In the genomic region with DNA sequence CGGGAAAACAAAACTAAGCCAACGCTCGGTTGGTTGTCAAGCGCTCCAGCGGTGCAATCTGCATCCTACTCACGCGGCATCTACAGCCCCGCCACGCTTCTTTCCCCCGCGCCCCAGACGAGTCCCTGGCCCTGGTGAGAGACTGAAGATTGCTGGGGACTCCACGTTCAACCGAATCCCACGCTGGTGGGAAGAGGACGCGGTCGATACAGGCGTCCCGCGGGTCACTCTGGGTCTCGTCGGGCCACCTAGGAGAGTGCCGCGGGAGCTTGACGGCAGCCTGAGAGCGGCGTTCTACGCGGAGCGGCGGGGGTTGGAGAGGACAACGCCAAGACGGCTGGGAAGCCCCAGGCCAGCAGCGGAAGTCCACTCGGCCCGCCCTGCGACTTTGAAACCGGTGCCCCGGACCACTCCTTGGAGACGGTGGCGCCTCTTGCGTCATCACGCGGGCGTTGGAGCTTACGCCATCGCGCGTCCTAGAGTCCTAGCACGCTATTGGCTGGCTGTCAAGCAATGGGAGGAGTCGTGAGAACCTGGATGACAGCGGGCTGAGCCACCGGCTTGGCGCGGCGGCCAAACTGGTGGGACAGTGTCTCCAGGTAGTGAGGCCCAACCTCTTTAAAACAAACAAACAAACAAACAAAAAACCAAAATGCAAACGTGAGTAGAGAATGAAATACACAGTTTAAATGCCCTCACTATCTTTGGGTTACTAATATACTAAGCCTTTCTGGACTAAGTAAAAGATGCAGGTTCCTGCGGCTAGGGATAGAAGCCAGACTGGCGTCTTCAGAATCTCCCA, we compare ENCODE assay signal across 8 cellular contexts. TPM values are rescaled to one million over a fixed set of nuclear protein-coding genes. Genes with fewer than 3 reads are reported as not detected.
DNase-seq lines count a peak whose midpoint lies in the region; ATAC-seq lines count a peak whose summit lies in the region.

A gene (minus strand): TSS at position 367 of the 802 bp plus-strand sequence. CDS start 436 bp downstream, outside the sequence.

- H3K4me3 ChIP-seq in BLaER1: peak within 1 kb of the TSS; percentile 80

- peak within 1 kb of the TSS; percentile 87 for H3K27ac ChIP-seq in BLaER1

- H3K4me1 ChIP-seq in BLaER1: peaks cover 32% of the 10 kb centered on the region

- H3K27me3 Mint-ChIP-seq in activated CD4-positive, alpha-beta T cell treated with anti-CD3 and anti-CD28 coated beads, Interleukin-2, amount 10 ng/mL, durations not matched to agents 7 days and 5 days: no peaks in the 10 kb centered on the region

- CTCF ChIA-PET in activated CD4-positive, alpha-beta T cell treated with anti-CD3 and anti-CD28 coated beads, Interleukin-2, amount 10 ng/mL, durations not matched to agents 7 days and 5 days (lab: Charles Lee): interaction anchor here (0.6 to 1.8 kb wide), 2 partner anchors 14 to 1038 kb away, joined by 4 to 6 read pairs; no protein-coding TSS in a partner anchor

- no peaks in the 10 kb centered on the region for H3K9me3 Mint-ChIP-seq in activated CD4-positive, alpha-beta T cell treated with anti-CD3 and anti-CD28 coated beads, Interleukin-2, amount 10 ng/mL, durations not matched to agents 7 days and 5 days

- no peak within 1 kb of the TSS for H3K4me3 Mint-ChIP-seq in activated CD4-positive, alpha-beta T cell treated with anti-CD3 and anti-CD28 coated beads, Interleukin-2, amount 10 ng/mL, durations not matched to agents 7 days and 5 days

- DNase-seq in NCI-H69 (lab: John Stamatoyannopoulos, UW) (peak; percentile 98), cortex of kidney (lab: John Stamatoyannopoulos, UW) (peak; percentile 80), left kidney (ENCODE audit: low read depth, low spot score) (peak; percentile 99)
- peak; percentile 98 for DNase-seq in activated CD4-positive, alpha-beta T cell treated with anti-CD3 and anti-CD28 coated beads, Interleukin-2, amount 10 ng/mL, durations not matched to agents 7 days and 5 days
- DNase-seq in stimulated activated CD4-positive, alpha-beta T cell treated with anti-CD3 and anti-CD28 coated beads, Interleukin-2, amount 100 ng/mL, for 24 hours: peak; percentile 96 to 97

- no peaks in the 10 kb centered on the region for H3K9me3 ChIP-seq in BLaER1

- peak within 1 kb of the TSS; percentile 79 for H3K4me2 ChIP-seq in BLaER1

- H3K4me1 Mint-ChIP-seq in activated CD4-positive, alpha-beta T cell treated with anti-CD3 and anti-CD28 coated beads, Interleukin-2, amount 10 ng/mL, durations not matched to agents 7 days and 5 days: peaks cover 49% of the 10 kb centered on the region

- H3K36me3 Mint-ChIP-seq in activated CD4-positive, alpha-beta T cell treated with anti-CD3 and anti-CD28 coated beads, Interleukin-2, amount 10 ng/mL, durations not matched to agents 7 days and 5 days (ENCODE audit: low read depth): peaks cover 14% of the 10 kb centered on the region

- H3K27me3 ChIP-seq in BLaER1: no peaks in the 10 kb centered on the region

- POLR2A ChIA-PET in activated CD4-positive, alpha-beta T cell treated with anti-CD3 and anti-CD28 coated beads, Interleukin-2, amount 10 ng/mL, durations not matched to agents 7 days and 5 days (lab: Charles Lee): interaction anchor here (0.5 to 0.7 kb wide), 3 partner anchors 41 to 1059 kb away, joined by 3 to 4 read pairs (median 3); no protein-coding TSS in a partner anchor

- H3K9ac ChIP-seq in BLaER1: peak within 1 kb of the TSS; percentile 88

- H4K20me1 ChIP-seq in BLaER1: peaks cover 14% of the 10 kb centered on the region; the same call in 1 of the 2 replicates

- ATAC-seq in GM19328 (IDR thresholded peaks at IDR 0.05; ENCODE audit: unreplicated experiment) (peak; percentile 97), HG03520 (IDR thresholded peaks at IDR 0.05; ENCODE audit: unreplicated experiment) (peak; percentile 92)

- H3K27ac Mint-ChIP-seq in activated CD4-positive, alpha-beta T cell treated with anti-CD3 and anti-CD28 coated beads, Interleukin-2, amount 10 ng/mL, durations not matched to agents 7 days and 5 days: no peak within 1 kb of the TSS

- no peaks in the 10 kb centered on the region for H3K36me3 ChIP-seq in BLaER1

RNA-seq across cellular contexts. Expression of the gene that starts here (rescaled TPM):
- 10 to 100 TPM; 32.8 to 36.9 TPM for total RNA-seq in activated CD4-positive, alpha-beta T cell treated with anti-CD3 and anti-CD28 coated beads, Interleukin-2, amount 10 ng/mL, durations not matched to agents 7 days and 5 days

Comparison
In these comparisons a context has a peak if more than half of its experiments do, and no peak if none do; other contexts are left out.
1. Peak in every context shown above with its lines: DNase-seq, ATAC-seq, H3K4me3 ChIP-seq and H3K27ac ChIP-seq.